Comparison of ENCODE assay signal across 25 cellular contexts in genomic region chr20:50208085-50208491, GRCh38.
"Had no signal": no experiment of that assay in that cellular context is flagged by ENCODE, and none has a peak within 500 bp of the region (broad histone marks: within the 10 kb centered on the region; RNA-seq: fewer than 3 reads in every experiment).

No MANE protein-coding gene starts in this region.

- H3K4me1 Mint-ChIP-seq: endodermal cell, naive B cell had no signal

- ATAC-seq: activated T-cell treated with anti-CD3 and anti-CD28 coated beads, Interleukin-2, amount 50 U/mL, for 4 hours; activated T-helper 17 cell treated with anti-CD3 and anti-CD28 coated beads, Interleukin-2, amount 50 U/mL, for 72 hours had no signal

- H3K4me3 ChIP-seq: breast epithelium, esophagus muscularis mucosa, left ventricle myocardium inferior, right lobe of liver, skin epidermis, stomach, suprapubic skin, tibial artery had no signal

- H3K27me3 ChIP-seq: breast epithelium, esophagus muscularis mucosa, right lobe of liver, stomach, suprapubic skin, tibial artery had no signal

- H3K4me3 Mint-ChIP-seq: activated CD4-positive, alpha-beta memory T cell treated with anti-CD3 and anti-CD28 coated beads, Interleukin-2, amount 10 ng/mL, durations not matched to agents 7 days and 5 days; activated CD4-positive, alpha-beta T cell treated with anti-CD3 and anti-CD28 coated beads, Interleukin-2, amount 10 ng/mL, durations not matched to agents 24 days and 14 days; activated T-cell treated with anti-CD3 and anti-CD28 coated beads, Interleukin-2, amount 50 U/mL, for 4 hours; activated T-helper 17 cell treated with anti-CD3 and anti-CD28 coated beads, Interleukin-2, amount 50 U/mL, for 72 hours; endodermal cell; mesothelial cell of epicardium; naive B cell had no signal

- H3K27me3 Mint-ChIP-seq: activated T-helper 17 cell treated with anti-CD3 and anti-CD28 coated beads, Interleukin-2, amount 50 U/mL, for 72 hours had no signal

- H3K27ac Mint-ChIP-seq: activated CD4-positive, alpha-beta memory T cell treated with anti-CD3 and anti-CD28 coated beads, Interleukin-2, amount 10 ng/mL, durations not matched to agents 7 days and 5 days; activated CD4-positive, alpha-beta T cell treated with anti-CD3 and anti-CD28 coated beads, Interleukin-2, amount 10 ng/mL, durations not matched to agents 24 days and 14 days; activated T-helper 17 cell treated with anti-CD3 and anti-CD28 coated beads, Interleukin-2, amount 50 U/mL, for 72 hours; endodermal cell; mesothelial cell of epicardium; naive B cell had no signal

- H3K27ac ChIP-seq: breast epithelium, esophagus muscularis mucosa, left ventricle myocardium inferior, right lobe of liver, skin epidermis, stomach, suprapubic skin, tibial artery had no signal

- H3K9me3 ChIP-seq: esophagus muscularis mucosa, right lobe of liver, stomach, suprapubic skin, tibial artery had no signal

- H3K36me3 Mint-ChIP-seq: mesothelial cell of epicardium had no signal

- DNase-seq: activated CD4-positive, alpha-beta memory T cell treated with anti-CD3 and anti-CD28 coated beads, Interleukin-2, amount 10 ng/mL, durations not matched to agents 7 days and 5 days; activated CD4-positive, alpha-beta T cell treated with anti-CD3 and anti-CD28 coated beads, Interleukin-2, amount 10 ng/mL, durations not matched to agents 24 days and 14 days; activated CD4-positive, CD25-positive, alpha-beta regulatory T cell treated with anti-CD3 and anti-CD28 coated beads, Interleukin-2, amount 50 U/mL, for 72 hours; activated gamma-delta T cell treated with Interleukin-2 at 50 U/mL for 16 hours; activated naive CD4-positive, alpha-beta T cell treated with anti-CD3 and anti-CD28 coated beads, Interleukin-2, amount 50 U/mL, for 16 hours; activated T-cell treated with anti-CD3 and anti-CD28 coated beads, Interleukin-2, amount 50 U/mL, for 4 hours; amygdala; central memory CD4-positive, alpha-beta T cell; endodermal cell; foreskin melanocyte; left ventricle myocardium inferior; mammary epithelial cell; naive B cell; stimulated activated CD4-positive, alpha-beta T cell treated with anti-CD3 and anti-CD28 coated beads, Interleukin-12 subunit alpha, Interleukin-12 subunit beta, amount 100 ng/mL, for 4 hours; stimulated activated CD4-positive, alpha-beta T cell treated with anti-CD3 and anti-CD28 coated beads, Interleukin-4, amount 100 ng/mL, for 1 hour; stomach; T-helper 2 cell; tibial artery had no signal

- H3K4me1 ChIP-seq: breast epithelium, esophagus muscularis mucosa, left ventricle myocardium inferior, right lobe of liver, suprapubic skin, tibial artery had no signal

- H3K36me3 ChIP-seq: breast epithelium, esophagus muscularis mucosa, left ventricle myocardium inferior, right lobe of liver, stomach, suprapubic skin, tibial artery had no signal
